Comparison of ENCODE assay signal across 10 cellular contexts in the genomic region with DNA sequence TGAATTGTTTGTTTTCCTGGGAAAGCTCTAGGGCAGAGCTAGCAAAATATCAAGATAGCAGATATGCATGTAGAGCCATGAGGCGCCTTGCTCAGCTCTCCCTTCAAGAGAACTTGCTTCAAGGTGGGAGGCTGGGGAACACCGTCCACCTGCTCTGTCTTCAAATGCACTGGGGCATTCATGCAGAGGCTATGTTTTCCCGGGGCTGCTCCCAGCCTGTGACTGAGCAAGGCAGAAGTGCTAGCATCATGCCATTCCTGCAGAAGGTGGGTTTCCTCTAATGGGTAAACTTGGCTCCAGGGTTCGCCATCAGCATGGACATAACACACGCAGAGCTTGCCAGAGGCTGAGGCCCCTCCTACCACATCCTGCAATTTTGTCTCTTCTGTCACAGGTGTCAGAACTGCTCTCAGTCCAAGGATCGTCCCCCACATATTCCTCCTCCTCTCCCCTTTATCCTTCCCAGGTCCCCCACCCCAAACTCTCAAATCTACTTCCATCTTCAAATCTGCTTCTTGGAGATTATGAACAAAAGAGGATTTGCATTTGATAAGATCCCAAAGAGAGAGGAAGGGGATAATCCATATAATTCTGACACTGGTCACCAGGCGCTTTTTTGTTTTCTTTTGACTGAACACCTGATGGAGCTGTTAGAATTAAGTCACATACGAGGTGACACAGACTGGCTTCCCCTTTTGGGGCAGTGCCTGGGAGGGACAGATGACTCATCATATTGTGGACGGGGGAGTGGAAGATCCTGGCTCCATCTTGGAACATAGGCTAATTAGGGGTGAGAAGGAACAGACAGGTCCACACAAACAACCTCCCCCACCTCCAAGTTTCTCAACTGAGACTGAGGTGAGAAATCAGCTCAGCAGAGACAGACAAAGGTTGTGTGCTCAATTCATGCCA.
A peak's percentile ranks its signal among the peaks of the same experiment; 100 is the strongest.
DNase-seq lines count a peak whose midpoint lies in the region; ATAC-seq and TF ChIP-seq lines count a peak whose summit lies in the region.
"Had no signal": no experiment of that assay in that cellular context is flagged by ENCODE, and none has a peak within 500 bp of the region (broad histone marks: within the 10 kb centered on the region; RNA-seq: fewer than 3 reads in every experiment).

No MANE protein-coding gene starts in this region.

- no peak overlapping the region for H3K27ac ChIP-seq in parathyroid adenoma
- H3K27ac ChIP-seq: ascending aorta had no signal

- peak overlapping the region; percentile 1 for H2AFZ ChIP-seq in parathyroid adenoma

- H3K4me1 ChIP-seq in parathyroid adenoma: peaks cover 3% of the 10 kb centered on the region
- H3K4me1 ChIP-seq: ascending aorta had no signal

- H3K9ac ChIP-seq in parathyroid adenoma: no peak overlapping the region

- no peak overlapping the region for H3K4me2 ChIP-seq in parathyroid adenoma (ENCODE audit: low read length)

- no peaks in the 10 kb centered on the region for H3K36me3 ChIP-seq in parathyroid adenoma (ENCODE audit: control insufficient read depth, insufficient read depth, low read length)
- H3K36me3 ChIP-seq: ascending aorta had no signal

- DNase-seq in GM20000 (ENCODE audit: low spot score): peak; percentile 18
- DNase-seq in RPMI7951 (ENCODE audit: low read depth): peak; percentile 11
- DNase-seq in ecto neural progenitor cell (ENCODE audit: low spot score): no peak
- no peak for DNase-seq in hippocampal formation (lab: John Stamatoyannopoulos, UW)
- no peak for DNase-seq in NCI-H774 (lab: John Stamatoyannopoulos, UW)
- DNase-seq: midbrain had no signal

- ATAC-seq in HG03520 (IDR thresholded peaks at IDR 0.05; ENCODE audit: unreplicated experiment) (peak; percentile 86), GM21528 (IDR thresholded peaks at IDR 0.05; ENCODE audit: low FRiP score, unreplicated experiment) (no peak)

- TF ChIP-seq CTCF in GM20000 (IDR thresholded peaks at IDR 0.05; ENCODE audit: extremely low read depth, missing control alignments) (no peak), parathyroid adenoma (IDR thresholded peaks at IDR 0.05) (no peak)

- H3K27me3 ChIP-seq in parathyroid adenoma (ENCODE audit: control insufficient read depth, insufficient read depth, low read length): no peaks in the 10 kb centered on the region
- H3K27me3 ChIP-seq: ascending aorta had no signal

- H3K79me2 ChIP-seq in parathyroid adenoma: no peaks in the 10 kb centered on the region

- no peaks in the 10 kb centered on the region for H3K9me3 ChIP-seq in parathyroid adenoma (ENCODE audit: control insufficient read depth, low read length)
- H3K9me3 ChIP-seq: ascending aorta had no signal

- no peak overlapping the region for H3K4me3 ChIP-seq in parathyroid adenoma (ENCODE audit: low read depth, low read length)
- H3K4me3 ChIP-seq: ascending aorta had no signal

Comparison
In these comparisons a context has a peak if more than half of its experiments do, and no peak if none do; other contexts are left out.
1. DNase-seq: peak in GM20000 (single experiment) and RPMI7951 (single experiment); none in ecto neural progenitor cell (single experiment), hippocampal formation (0 of 2) and NCI-H774 (single experiment).